In the genomic region with DNA sequence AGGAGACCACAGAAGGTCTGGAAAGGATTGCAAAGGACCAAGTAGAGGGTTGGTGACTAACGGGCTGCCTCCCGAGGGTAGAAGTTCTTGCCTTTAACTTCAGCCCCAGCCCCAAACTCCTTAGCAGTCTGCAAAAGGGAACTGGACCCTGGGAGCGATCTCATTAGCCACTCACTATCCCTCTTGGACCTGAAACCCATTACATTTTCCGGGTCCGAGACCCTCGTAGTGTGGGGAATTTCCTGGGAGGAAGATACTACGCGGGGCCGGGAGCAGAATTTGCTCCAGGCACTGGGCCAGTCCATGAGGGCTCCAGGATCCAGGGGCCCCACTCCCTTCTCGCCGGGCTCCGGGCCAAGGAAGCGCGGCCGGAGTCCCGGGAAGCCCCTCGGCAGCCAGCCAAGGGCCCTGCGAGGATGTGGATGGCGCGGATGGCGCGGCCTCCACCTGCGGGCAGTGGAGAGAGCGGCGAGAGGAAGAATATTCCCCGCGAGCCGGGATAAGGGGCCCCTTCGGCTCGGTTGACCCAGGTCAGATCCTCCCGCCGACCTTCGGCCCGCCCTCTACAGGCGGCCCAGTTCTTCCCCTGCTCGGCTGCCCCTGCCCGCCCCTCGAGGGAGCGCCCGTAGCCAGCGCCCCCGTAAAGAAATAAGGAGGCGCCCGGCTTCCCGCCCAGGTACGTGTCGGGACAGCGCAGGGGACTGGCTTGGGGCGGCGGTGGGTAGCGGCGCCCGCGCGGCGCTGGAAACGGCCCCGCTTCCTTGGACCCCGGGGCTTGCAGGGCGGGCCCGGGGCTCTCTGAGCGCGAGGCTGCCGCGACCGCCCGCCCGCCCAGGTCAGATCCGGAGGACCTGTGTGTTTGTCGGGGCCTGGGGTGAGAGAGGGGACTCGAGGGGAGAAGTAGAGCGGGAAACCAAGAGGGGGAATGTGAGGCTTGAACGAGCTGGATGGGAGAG, we compare ENCODE assay signal across 8 cellular contexts. TPM values are rescaled to one million over a fixed set of nuclear protein-coding genes. Genes with fewer than 3 reads are reported as not detected.
DNase-seq lines count a peak whose midpoint lies in the region; ATAC-seq and TF ChIP-seq lines count a peak whose summit lies in the region.

A gene with protein sequence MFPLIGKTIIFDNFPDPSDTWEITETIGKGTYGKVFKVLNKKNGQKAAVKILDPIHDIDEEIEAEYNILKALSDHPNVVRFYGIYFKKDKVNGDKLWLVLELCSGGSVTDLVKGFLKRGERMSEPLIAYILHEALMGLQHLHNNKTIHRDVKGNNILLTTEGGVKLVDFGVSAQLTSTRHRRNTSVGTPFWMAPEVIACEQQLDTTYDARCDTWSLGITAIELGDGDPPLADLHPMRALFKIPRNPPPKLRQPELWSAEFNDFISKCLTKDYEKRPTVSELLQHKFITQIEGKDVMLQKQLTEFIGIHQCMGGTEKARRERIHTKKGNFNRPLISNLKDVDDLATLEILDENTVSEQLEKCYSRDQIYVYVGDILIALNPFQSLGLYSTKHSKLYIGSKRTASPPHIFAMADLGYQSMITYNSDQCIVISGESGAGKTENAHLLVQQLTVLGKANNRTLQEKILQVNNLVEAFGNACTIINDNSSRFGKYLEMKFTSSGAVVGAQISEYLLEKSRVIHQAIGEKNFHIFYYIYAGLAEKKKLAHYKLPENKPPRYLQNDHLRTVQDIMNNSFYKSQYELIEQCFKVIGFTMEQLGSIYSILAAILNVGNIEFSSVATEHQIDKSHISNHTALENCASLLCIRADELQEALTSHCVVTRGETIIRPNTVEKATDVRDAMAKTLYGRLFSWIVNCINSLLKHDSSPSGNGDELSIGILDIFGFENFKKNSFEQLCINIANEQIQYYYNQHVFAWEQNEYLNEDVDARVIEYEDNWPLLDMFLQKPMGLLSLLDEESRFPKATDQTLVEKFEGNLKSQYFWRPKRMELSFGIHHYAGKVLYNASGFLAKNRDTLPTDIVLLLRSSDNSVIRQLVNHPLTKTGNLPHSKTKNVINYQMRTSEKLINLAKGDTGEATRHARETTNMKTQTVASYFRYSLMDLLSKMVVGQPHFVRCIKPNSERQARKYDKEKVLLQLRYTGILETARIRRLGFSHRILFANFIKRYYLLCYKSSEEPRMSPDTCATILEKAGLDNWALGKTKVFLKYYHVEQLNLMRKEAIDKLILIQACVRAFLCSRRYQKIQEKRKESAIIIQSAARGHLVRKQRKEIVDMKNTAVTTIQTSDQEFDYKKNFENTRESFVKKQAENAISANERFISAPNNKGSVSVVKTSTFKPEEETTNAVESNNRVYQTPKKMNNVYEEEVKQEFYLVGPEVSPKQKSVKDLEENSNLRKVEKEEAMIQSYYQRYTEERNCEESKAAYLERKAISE (N-terminal part only) (plus strand): TSS at position 577 of the 956 bp plus-strand sequence. CDS start 17,882 bp downstream, outside the sequence.

- no peak within 1 kb of the TSS for H3K27ac ChIP-seq in left ventricle myocardium inferior (replicated peaks)
- no peak within 1 kb of the TSS for H3K27ac ChIP-seq in prostate gland

- no peak for TF ChIP-seq POLR2A in prostate gland (IDR thresholded peaks at IDR 0.05)

- H3K4me3 ChIP-seq in left ventricle myocardium inferior (peak within 1 kb of the TSS; percentile 58), prostate gland (peak within 1 kb of the TSS; percentile 12 to 24)

- 9% methylated on average over 70 of the region's 73 CpGs for WGBS in prostate gland

- POLR2A ChIA-PET in GM10248 (lab: Yijun Ruan, JAX) = no interaction called here

- H3K9me3 ChIP-seq in left ventricle myocardium inferior (replicated peaks) (no peaks in the 10 kb centered on the region), prostate gland (no peaks in the 10 kb centered on the region)

- TF ChIP-seq CTCF in GM10248 (IDR thresholded peaks at IDR 0.05; ENCODE audit: control extremely low read depth, extremely low read depth, low read depth, missing control alignments) = no peak
- no peak for TF ChIP-seq CTCF in left ventricle myocardium inferior (IDR thresholded peaks at IDR 0.05; ENCODE audit: borderline replicate concordance)
- no peak for TF ChIP-seq CTCF in prostate gland (IDR thresholded peaks at IDR 0.05)

- ATAC-seq in GM18868 (IDR thresholded peaks at IDR 0.05; ENCODE audit: unreplicated experiment) = no peak
- no peak for ATAC-seq in GM18870 (IDR thresholded peaks at IDR 0.05; ENCODE audit: unreplicated experiment)

- peaks cover 61% of the 10 kb centered on the region for H3K27me3 ChIP-seq in left ventricle myocardium inferior (ENCODE audit: low read depth)
- H3K27me3 ChIP-seq in prostate gland (replicated peaks; ENCODE audit: insufficient read depth) = peaks cover 4% of the 10 kb centered on the region

- H3K4me1 ChIP-seq in left ventricle myocardium inferior = peaks cover 12% of the 10 kb centered on the region
- H3K4me1 ChIP-seq in prostate gland (replicated peaks) = no peaks in the 10 kb centered on the region

- intact Hi-C loops in left ventricle myocardium inferior (cut with micrococcal nuclease) (no loop called here), prostate gland (cut with DNase I) (no loop called here)

- DNase-seq in GM10248 (ENCODE audit: extremely low spot score) (peak; percentile 8), NCI-H226 (peak; percentile 56), left ventricle myocardium inferior (no peak), prostate gland (ENCODE audit: low spot score) (no peak), mesenteric fat pad (ENCODE audit: low spot score) (no peak), medulla oblongata (ENCODE audit: extremely low spot score) (no peak)

- CTCF ChIA-PET in GM10248 (lab: Yijun Ruan, JAX) = no interaction called here

- H3K36me3 ChIP-seq in left ventricle myocardium inferior (no peaks in the 10 kb centered on the region), prostate gland (no peaks in the 10 kb centered on the region)

RNA-seq across cellular contexts. Expression of the gene that starts here (rescaled TPM):
- total RNA-seq in left ventricle myocardium inferior (not detected), prostate gland (1 to 10 TPM in 1 of 2 donors, not detected in 1; 5.2 TPM), mesenteric fat pad (not detected)

Comparison
In these comparisons a context has a peak if more than half of its experiments do, and no peak if none do; other contexts are left out.
1. DNase-seq: peak in GM10248 (single experiment) and NCI-H226 (single experiment); none in left ventricle myocardium inferior (single experiment), prostate gland (single experiment), mesenteric fat pad (single experiment) and medulla oblongata (single experiment).